Comparison of ENCODE assay signal across 10 cellular contexts in genomic region chr5:59661939-59662615, GRCh38.
DNase-seq lines count a peak whose midpoint lies in the region; FAIRE-seq and TF ChIP-seq lines count a peak whose summit lies in the region.
"Had no signal": no experiment of that assay in that cellular context is flagged by ENCODE, and none has a peak within 500 bp of the region (broad histone marks: within the 10 kb centered on the region; RNA-seq: fewer than 3 reads in every experiment).

No MANE protein-coding gene starts in this region.

- H3K27ac ChIP-seq in 22Rv1, result peak overlapping the region; percentile 13

- no peak for TF ChIP-seq CTCF in 22Rv1 (IDR thresholded peaks at IDR 0.05)
- TF ChIP-seq CTCF in GM20000 (IDR thresholded peaks at IDR 0.05; ENCODE audit: extremely low read depth, missing control alignments), result no peak

- DNase-seq in GM20000 (ENCODE audit: low spot score), result peak; percentile 22
- DNase-seq in NCI-H82 treated with DMSO at 0.1 percent for 48 hours (lab: John Stamatoyannopoulos, UW; ENCODE audit: unreplicated experiment), result peak; percentile 88
- peak; percentile 88 for DNase-seq in islet precursor cell
- no peak for DNase-seq in stimulated activated CD4-positive, alpha-beta T cell treated with anti-CD3 and anti-CD28 coated beads, Interleukin-15, amount 100 ng/mL, for 24 hours
- no peak for DNase-seq in inferior parietal cortex (ENCODE audit: extremely low spot score)
- no peak for DNase-seq in RCC 7860 (ENCODE audit: low spot score)
- DNase-seq in HTR-8/SVneo (ENCODE audit: insufficient read length, low spot score), result no peak
- DNase-seq: DMS79 treated with DMSO at 0.1 percent for 48 hours, NCI-H226 had no signal

- FAIRE-seq in RCC 7860 (lab: Jason Lieb, UNC), result no peak
- FAIRE-seq in HTR-8/SVneo (lab: Jason Lieb, UNC), result no peak

Comparison
In these comparisons a context has a peak if more than half of its experiments do, and no peak if none do; other contexts are left out.
1. DNase-seq: peak in GM20000 (single experiment), NCI-H82 treated with DMSO at 0.1 percent for 48 hours (single experiment) and islet precursor cell (single experiment); none in stimulated activated CD4-positive, alpha-beta T cell treated with anti-CD3 and anti-CD28 coated beads, Interleukin-15, amount 100 ng/mL, for 24 hours (single experiment), inferior parietal cortex (single experiment), RCC 7860 (single experiment) and HTR-8/SVneo (single experiment).